ENCODE assay signal across 20 cellular contexts in the genomic region with DNA sequence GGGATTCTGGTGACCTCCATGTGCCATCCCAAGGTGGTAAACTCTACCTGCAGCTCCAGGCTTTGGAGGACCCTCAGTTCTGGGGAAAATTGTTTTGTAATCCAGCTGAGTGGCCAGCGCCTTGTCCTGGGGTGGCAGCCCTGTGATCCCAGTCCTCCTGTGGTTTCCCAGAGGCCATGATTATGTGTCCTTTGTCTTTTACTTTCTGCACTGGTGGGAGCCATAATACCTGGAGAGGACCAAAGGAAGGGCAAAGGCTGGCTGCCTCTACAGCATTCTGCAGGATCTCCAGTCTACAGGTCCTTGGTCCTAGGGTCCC.
"Had no signal": no experiment of that assay in that cellular context is flagged by ENCODE, and none has a peak within 500 bp of the region (broad histone marks: within the 10 kb centered on the region; RNA-seq: fewer than 3 reads in every experiment).

No MANE protein-coding gene starts in this region.

- H3K36me3 ChIP-seq: ovary, transverse colon had no signal

- H3K27ac ChIP-seq: epithelial cell of prostate, ovary, testis, transverse colon had no signal

- H3K4me3 ChIP-seq: ovary, testis, transverse colon had no signal

- H3K27me3 ChIP-seq: ovary, testis, transverse colon had no signal

- H3K4me1 ChIP-seq: testis, transverse colon had no signal

- ATAC-seq: activated CD8-positive, alpha-beta T cell treated with anti-CD3 and anti-CD28 coated beads for 36 hours; activated naive CD4-positive, alpha-beta T cell treated with anti-CD3 and anti-CD28 coated beads, Interleukin-2, amount 50 U/mL, for 72 hours; activated T-cell treated with anti-CD3 and anti-CD28 coated beads, Interleukin-2, amount 50 U/mL, for 72 hours; naive thymus-derived CD4-positive, alpha-beta T cell had no signal

- DNase-seq: activated CD4-positive, alpha-beta T cell treated with anti-CD3 and anti-CD28 coated beads, Interleukin-2, amount 50 U/mL, for 1 hour; activated CD4-positive, CD25-positive, alpha-beta regulatory T cell treated with anti-CD3 and anti-CD28 coated beads, Interleukin-2, amount 50 U/mL, for 72 hours; activated CD8-positive, alpha-beta T cell treated with anti-CD3 and anti-CD28 coated beads for 36 hours; activated naive CD4-positive, alpha-beta T cell; activated T-cell treated with anti-CD3 and anti-CD28 coated beads for 4 hours; activated T-cell treated with anti-CD3 and anti-CD28 coated beads, Interleukin-2, amount 50 U/mL, for 72 hours; effector CD8-positive, alpha-beta T cell; hippocampal formation; kidney; left colon; naive thymus-derived CD4-positive, alpha-beta T cell; ovary; stimulated activated CD4-positive, alpha-beta T cell treated with anti-CD3 and anti-CD28 coated beads, Interleukin-15, amount 100 ng/mL, for 24 hours; stimulated activated CD4-positive, alpha-beta T cell treated with anti-CD3 and anti-CD28 coated beads, Interleukin-2, amount 100 ng/mL, for 24 hours; stimulated activated naive CD4-positive, alpha-beta T cell; T-helper 2 cell; testis had no signal

- H3K9me3 ChIP-seq: ovary, testis, transverse colon had no signal
